9 cellular contexts compared by ENCODE assay signal in the genomic region with DNA sequence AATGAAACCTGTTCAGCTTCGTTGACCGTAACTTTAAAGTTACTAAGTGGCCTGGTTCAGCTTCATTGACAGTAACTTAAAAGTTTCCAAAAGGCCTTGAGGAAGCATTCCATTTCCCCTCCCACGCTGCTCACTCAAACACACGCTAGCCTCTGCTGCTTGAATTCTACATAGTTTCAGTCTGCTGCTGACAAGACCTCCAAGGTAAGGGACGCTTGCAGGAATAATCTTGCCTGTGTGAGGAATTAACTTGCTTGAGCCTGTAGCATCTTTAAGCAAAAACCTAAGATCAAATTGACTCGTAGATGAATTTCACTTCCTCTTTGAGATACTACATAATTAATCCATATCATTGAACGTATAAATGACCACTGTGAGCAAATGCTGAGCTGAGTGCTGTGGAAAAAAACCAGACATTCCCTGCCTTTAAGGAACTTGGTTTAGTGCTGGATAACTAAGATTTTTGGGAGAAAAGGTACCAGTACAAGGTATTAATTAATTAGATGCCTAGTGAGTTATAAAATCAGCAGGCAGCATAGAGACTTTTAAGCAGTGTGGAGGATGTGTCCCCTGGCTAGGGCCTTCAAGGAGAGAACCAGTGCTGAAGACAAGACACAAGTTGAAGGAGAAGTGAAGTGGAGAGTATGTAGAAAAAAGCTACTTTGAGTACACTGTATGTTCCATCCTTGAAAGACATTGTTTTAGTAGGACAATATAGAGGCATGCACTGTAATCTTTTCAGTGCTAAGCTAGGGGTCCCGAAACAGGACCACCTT.
DNase-seq lines count a peak whose midpoint lies in the region; ATAC-seq and TF ChIP-seq lines count a peak whose summit lies in the region.
"Had no signal": no experiment of that assay in that cellular context is flagged by ENCODE, and none has a peak within 500 bp of the region (broad histone marks: within the 10 kb centered on the region; RNA-seq: fewer than 3 reads in every experiment).

No MANE protein-coding gene starts in this region.

- peak overlapping the region; percentile 77 for H3K27ac Mint-ChIP-seq in memory B cell
- H3K27ac Mint-ChIP-seq: stimulated activated naive CD8-positive, alpha-beta T cell treated with anti-CD3 and anti-CD28 coated beads, Interleukin-15, amount 100 ng/mL, for 72 hours had no signal

- no peak for TF ChIP-seq RAD21 in Ishikawa (IDR thresholded peaks at IDR 0.05; ENCODE audit: low read depth)

- no peaks in the 10 kb centered on the region for H3K27me3 ChIP-seq in WERI-Rb-1 (ENCODE audit: insufficient read depth, low read depth, severe bottlenecking)

- H3K9me3 ChIP-seq in WERI-Rb-1 (ENCODE audit: severe bottlenecking): no peaks in the 10 kb centered on the region

- H3K4me3 Mint-ChIP-seq in memory B cell: peak overlapping the region; percentile 57
- H3K4me3 Mint-ChIP-seq: stimulated activated naive CD8-positive, alpha-beta T cell treated with anti-CD3 and anti-CD28 coated beads, Interleukin-15, amount 100 ng/mL, for 72 hours had no signal

- DNase-seq in memory B cell (ENCODE audit: low spot score in 2 of 2) (no peak), NCI-H748 treated with DMSO at 0.1 percent for 48 hours (lab: John Stamatoyannopoulos, UW) (no peak), NOMO-1 treated with dmso at 0.1 percent for 144 hours (lab: John Stamatoyannopoulos, UW; ENCODE audit: unreplicated experiment) (no peak), WERI-Rb-1 (no peak)
- no peak for DNase-seq in activated CD8-positive, alpha-beta memory T cell treated with anti-CD3 and anti-CD28 coated beads for 24 hours
- DNase-seq: stimulated activated naive CD8-positive, alpha-beta T cell treated with anti-CD3 and anti-CD28 coated beads, Interleukin-15, amount 100 ng/mL, for 72 hours had no signal

- no peak for TF ChIP-seq EP300 in Ishikawa (IDR thresholded peaks at IDR 0.05; ENCODE audit: borderline replicate concordance)

- H3K4me1 Mint-ChIP-seq in memory B cell: peaks cover 11% of the 10 kb centered on the region

- H3K36me3 Mint-ChIP-seq in memory B cell: peaks cover 3% of the 10 kb centered on the region

- H3K4me3 ChIP-seq in WERI-Rb-1 (ENCODE audit: low read depth, low read length): no peak overlapping the region

- no peaks in the 10 kb centered on the region for H3K36me3 ChIP-seq in WERI-Rb-1

- H3K27ac ChIP-seq in WERI-Rb-1: no peak overlapping the region

- H3K9me3 Mint-ChIP-seq in memory B cell: no peaks in the 10 kb centered on the region
- H3K9me3 Mint-ChIP-seq: stimulated activated naive CD8-positive, alpha-beta T cell treated with anti-CD3 and anti-CD28 coated beads, Interleukin-15, amount 100 ng/mL, for 72 hours had no signal

- H3K27me3 Mint-ChIP-seq in memory B cell: no peaks in the 10 kb centered on the region
- H3K27me3 Mint-ChIP-seq: stimulated activated naive CD8-positive, alpha-beta T cell treated with anti-CD3 and anti-CD28 coated beads, Interleukin-15, amount 100 ng/mL, for 72 hours had no signal

- TF ChIP-seq CTCF in WERI-Rb-1 (IDR thresholded peaks at IDR 0.05; ENCODE audit: low read depth, low read length): no peak

- ATAC-seq in GM18498 (IDR thresholded peaks at IDR 0.05; ENCODE audit: unreplicated experiment) (peak; percentile 79), GM21723 (IDR thresholded peaks at IDR 0.05; ENCODE audit: unreplicated experiment) (peak; percentile 77), memory B cell (ENCODE audit: low read depth) (peak; percentile 70)
- ATAC-seq: stimulated activated naive CD8-positive, alpha-beta T cell treated with anti-CD3 and anti-CD28 coated beads, Interleukin-15, amount 100 ng/mL, for 72 hours had no signal

TF ChIP-seq in Ishikawa, 13 proteins besides CTCF, POLR2A, EP300 and RAD21:
- TF ChIP-seq USF1 (IDR thresholded peaks at IDR 0.05) (no peak), TEAD4 (IDR thresholded peaks at IDR 0.05) (no peak), FOXM1 (IDR thresholded peaks at IDR 0.05; ENCODE audit: borderline replicate concordance, low read depth) (no peak), EGR1 (IDR thresholded peaks at IDR 0.05) (0 out of 2 replicates have a peak, but pooled peaks have one; percentile 39), TAF1 (IDR thresholded peaks at IDR 0.05; ENCODE audit: low read depth) (no peak)
